In the genomic region with DNA sequence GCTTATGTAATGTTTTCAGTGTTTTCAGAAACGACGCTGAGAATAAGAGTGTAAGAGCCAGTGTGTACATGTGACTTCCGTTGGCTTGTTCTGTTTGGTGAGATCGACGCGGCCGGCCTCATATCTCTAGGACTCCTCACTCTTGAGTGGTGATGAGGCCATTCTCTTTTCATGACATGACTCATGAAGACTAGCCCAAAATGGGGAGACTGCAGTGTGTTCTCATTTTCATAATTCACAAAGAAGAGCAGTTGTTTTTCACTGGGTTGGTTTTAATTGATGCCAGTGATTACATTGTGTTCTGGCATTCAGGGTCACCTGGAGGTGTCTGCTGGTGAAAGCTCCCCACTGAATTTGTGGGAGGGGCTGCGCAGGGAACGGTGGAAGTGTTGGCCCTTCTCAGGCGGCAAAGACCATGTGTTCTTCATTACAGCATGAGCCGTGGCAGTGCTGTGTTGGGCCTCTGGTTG, we compare ENCODE assay signal across 12 cellular contexts.
DNase-seq lines count a peak whose midpoint lies in the region; ATAC-seq and TF ChIP-seq lines count a peak whose summit lies in the region.
"Had no signal": no experiment of that assay in that cellular context is flagged by ENCODE, and none has a peak within 500 bp of the region (broad histone marks: within the 10 kb centered on the region; RNA-seq: fewer than 3 reads in every experiment).

No MANE protein-coding gene starts in this region.

- no peak for ATAC-seq in HG03378 (IDR thresholded peaks at IDR 0.05; ENCODE audit: unreplicated experiment)
- ATAC-seq: naive thymus-derived CD4-positive, alpha-beta T cell had no signal

- H3K36me3 Mint-ChIP-seq in neural crest cell (ENCODE audit: low read depth), result peaks cover 21% of the 10 kb centered on the region

- no peak for TF ChIP-seq CTCF in neural crest cell (conservative IDR thresholded peaks at IDR 0.05)

- no peak overlapping the region for H3K4me3 Mint-ChIP-seq in neural crest cell
- H3K4me3 Mint-ChIP-seq: activated CD4-positive, alpha-beta T cell treated with anti-CD3 and anti-CD28 coated beads, Interleukin-2, amount 10 ng/mL, durations not matched to agents 24 days and 14 days; naive thymus-derived CD4-positive, alpha-beta T cell had no signal

- peaks cover 3% of the 10 kb centered on the region for H3K9me3 Mint-ChIP-seq in neural crest cell
- H3K9me3 Mint-ChIP-seq: naive thymus-derived CD4-positive, alpha-beta T cell had no signal

- peak overlapping the region; percentile 57 for H3K27ac Mint-ChIP-seq in neural crest cell (ENCODE audit: unreplicated experiment)
- H3K27ac Mint-ChIP-seq: activated CD4-positive, alpha-beta T cell treated with anti-CD3 and anti-CD28 coated beads, Interleukin-2, amount 10 ng/mL, durations not matched to agents 24 days and 14 days; naive thymus-derived CD4-positive, alpha-beta T cell had no signal

- no peaks in the 10 kb centered on the region for H3K27me3 Mint-ChIP-seq in neural crest cell (ENCODE audit: low read depth)
- H3K27me3 Mint-ChIP-seq: activated CD4-positive, alpha-beta T cell treated with anti-CD3 and anti-CD28 coated beads, Interleukin-2, amount 10 ng/mL, durations not matched to agents 24 days and 14 days had no signal

- H3K4me1 Mint-ChIP-seq in neural crest cell, result peaks cover 67% of the 10 kb centered on the region
- H3K4me1 Mint-ChIP-seq: activated CD4-positive, alpha-beta T cell treated with anti-CD3 and anti-CD28 coated beads, Interleukin-2, amount 10 ng/mL, durations not matched to agents 24 days and 14 days had no signal

- peak; percentile 13 for DNase-seq in stimulated activated naive CD4-positive, alpha-beta T cell treated with Interleukin-2 at 50 U/mL for 16 hours (lab: John Stamatoyannopoulos, UW)
- DNase-seq in stimulated activated naive CD4-positive, alpha-beta T cell (lab: John Stamatoyannopoulos, UW), result no peak
- peak; percentile 21 for DNase-seq in dermis blood vessel endothelial cell
- DNase-seq in neural crest cell (ENCODE audit: low read depth, low spot score), result no peak
- no peak for DNase-seq in NCI-H1092 treated with DMSO at 0.1 percent for 48 hours (lab: John Stamatoyannopoulos, UW)
- no peak for DNase-seq in NCI-H226
- no peak for DNase-seq in activated T-cell treated with anti-CD3 and anti-CD28 coated beads, Interleukin-2, amount 50 U/mL, for 48 hours
- DNase-seq: activated CD4-positive, alpha-beta T cell treated with anti-CD3 and anti-CD28 coated beads, Interleukin-2, amount 10 ng/mL, durations not matched to agents 24 days and 14 days; Caco-2; naive thymus-derived CD4-positive, alpha-beta T cell; NCI-H526 had no signal

Comparison
In these comparisons a context has a peak if more than half of its experiments do, and no peak if none do; other contexts are left out.
1. DNase-seq: peak in stimulated activated naive CD4-positive, alpha-beta T cell treated with Interleukin-2 at 50 U/mL for 16 hours (single experiment) and dermis blood vessel endothelial cell (single experiment); none in stimulated activated naive CD4-positive, alpha-beta T cell (0 of 6), neural crest cell (single experiment), NCI-H1092 treated with DMSO at 0.1 percent for 48 hours (single experiment), NCI-H226 (single experiment) and activated T-cell treated with anti-CD3 and anti-CD28 coated beads, Interleukin-2, amount 50 U/mL, for 48 hours (0 of 2).